In genomic region chr13:78608705-78609463, GRCh38 we compare ENCODE assay signal across 8 cellular contexts. TPM values are rescaled to one million over a fixed set of nuclear protein-coding genes. Genes with fewer than 3 reads are reported as not detected.
A peak's percentile ranks its signal among the peaks of the same experiment; 100 is the strongest.
DNase-seq lines count a peak whose midpoint lies in the region; ATAC-seq, FAIRE-seq and TF ChIP-seq lines count a peak whose summit lies in the region.

No MANE protein-coding gene starts in this region.

- peak overlapping the region; percentile 81 to 92 for H3K4me2 ChIP-seq in H1 (ENCODE audit: insufficient read depth in 1 of 2, low read depth in 2 of 2, low read length in 2 of 2)

- DNase-seq in AG08396 (ENCODE audit: low spot score) (peak; percentile 50), H1 (ENCODE audit: low read depth in 1 of 2, low spot score in 2 of 2) (no peak), midbrain (lab: John Stamatoyannopoulos, UW) (no peak), D721Med (ENCODE audit: insufficient read length, low spot score) (no peak), HCEC 1CT (no peak)

- CTCF ChIA-PET in H1 (lab: Charles Lee; ENCODE audit: partially characterized antibody): interaction anchor here (1.0 to 4.4 kb wide), 3 partner anchors 9 to 81 kb away, joined by 4 to 12 read pairs (median 5); no protein-coding TSS in a partner anchor

- no peak for TF ChIP-seq RAD21 in H1 (IDR thresholded peaks at IDR 0.05 in 1 of 2, conservative IDR thresholded peaks at IDR 0.05 in 1 of 2; ENCODE audit: low read depth in 2 of 2, low read length in 2 of 2)

- no peak overlapping the region for H2AK5ac ChIP-seq in H1 (ENCODE audit: low read depth, low read length)

- no peak overlapping the region for H2BK15ac ChIP-seq in H1 (ENCODE audit: low read length)

- peaks cover 14% of the 10 kb centered on the region; the same call in 1 of the 2 replicates for H3K23me2 ChIP-seq in H1 (ENCODE audit: low read depth, low read length)

- H3K79me1 ChIP-seq in H1 (ENCODE audit: low read depth, low read length): no peaks in the 10 kb centered on the region

- FAIRE-seq in H1 (lab: Jason Lieb, UNC) (no peak), D721Med (lab: Jason Lieb, UNC) (no peak)

- H3K9me3 ChIP-seq in HUES64 (ENCODE audit: insufficient read depth, low read depth, low read length) (no peaks in the 10 kb centered on the region), H1 (ENCODE audit: insufficient read depth in 2 of 2, low read depth in 1 of 2, low read length in 1 of 2) (no peaks in the 10 kb centered on the region), muscle layer of duodenum (ENCODE audit: control insufficient read depth in 1 of 2, low read length in 2 of 2) (no peaks in the 10 kb centered on the region)

- ATAC-seq in HG03045 (IDR thresholded peaks at IDR 0.05; ENCODE audit: unreplicated experiment): no peak

- H2BK12ac ChIP-seq in H1 (ENCODE audit: low read depth, low read length): peak overlapping the region; percentile 17; the same call in 1 of the 2 replicates

- no peak overlapping the region for H2BK20ac ChIP-seq in H1 (ENCODE audit: low read length)

- H4K20me1 ChIP-seq in H1 (replicated peaks in 1 of 2; ENCODE audit: control insufficient read depth in 1 of 2, insufficient read depth in 2 of 2, low read length in 2 of 2): peaks cover 13 to 25% of the 10 kb centered on the region in 2 experiments

- no peak for TF ChIP-seq EP300 in H1 (IDR thresholded peaks at IDR 0.05; ENCODE audit: borderline replicate concordance in 1 of 2, low read depth in 2 of 2, low read length in 2 of 2)

- peak overlapping the region; percentile 55; the same call in 1 of the 2 replicates for H3K18ac ChIP-seq in H1 (ENCODE audit: extremely low read depth, low read length)

- POLR2A ChIA-PET in H1 (lab: Charles Lee; ENCODE audit: partially characterized antibody): interaction anchor here (0.5 to 5.0 kb wide), 4 partner anchors 11 to 36 kb away, joined by 3 to 32 read pairs (median 3); no protein-coding TSS in a partner anchor

- H3K27me3 ChIP-seq in HUES64 (ENCODE audit: insufficient read depth, low read length): peaks cover 91% of the 10 kb centered on the region
- H3K27me3 ChIP-seq in H1 (replicated peaks in 1 of 4; ENCODE audit: control insufficient read depth in 3 of 4, extremely low read depth in 1 of 4, insufficient read depth in 3 of 4, low read length in 3 of 4): peaks cover 62 to 76% (median 74%) of the 10 kb centered on the region in 4 experiments
- peaks cover 65% of the 10 kb centered on the region for H3K27me3 ChIP-seq in muscle layer of duodenum (ENCODE audit: low read depth, low read length)

- H3K4me1 ChIP-seq in HUES64 (ENCODE audit: insufficient read depth, low read length): peaks cover 36% of the 10 kb centered on the region
- peaks cover 7 to 34% (median 14%) of the 10 kb centered on the region in 4 experiments for H3K4me1 ChIP-seq in H1 (replicated peaks in 1 of 4; ENCODE audit: control insufficient read depth in 3 of 4, insufficient read depth in 4 of 4, low read length in 3 of 4)
- peaks cover 0 to 37% of the 10 kb centered on the region in 2 donors for H3K4me1 ChIP-seq in muscle layer of duodenum (ENCODE audit: control insufficient read depth in 1 of 2, insufficient read depth in 2 of 2, low read length in 2 of 2)

- H3K79me2 ChIP-seq in H1 (ENCODE audit: control insufficient read depth in 1 of 2, insufficient read depth in 2 of 2, low read length in 2 of 2): no peaks in the 10 kb centered on the region

- peak overlapping the region; percentile 56 for H3K4me3 ChIP-seq in HUES64 (ENCODE audit: low read length)
- peak overlapping the region; percentile 35 to 63 (median 42) for H3K4me3 ChIP-seq in H1 (ENCODE audit: extremely low read depth in 1 of 4, insufficient read depth in 2 of 4, low read depth in 3 of 4, low read length in 4 of 4)
- peak overlapping the region; percentile 57 to 73 for H3K4me3 ChIP-seq in muscle layer of duodenum (ENCODE audit: low read depth in 1 of 2, low read length in 2 of 2)

- no peak overlapping the region for H4K5ac ChIP-seq in H1 (ENCODE audit: insufficient read length, low read depth, low read length)

- H3K56ac ChIP-seq in H1 (replicated peaks; ENCODE audit: insufficient read length, low read depth, low read length): no peak overlapping the region

- no peak overlapping the region for H2BK120ac ChIP-seq in H1 (replicated peaks; ENCODE audit: low read depth, low read length)

- H3K9ac ChIP-seq in HUES64 (ENCODE audit: low read depth, low read length) (no peak overlapping the region), H1 (replicated peaks in 1 of 4; ENCODE audit: extremely low read depth in 1 of 4, low read depth in 3 of 4, low read length in 3 of 4) (no peak overlapping the region)

- H3K14ac ChIP-seq in H1 (ENCODE audit: insufficient read length): no peak overlapping the region

- TF ChIP-seq CTCF in H1 (IDR thresholded peaks at IDR 0.05; ENCODE audit: control extremely low read depth in 1 of 3, insufficient read depth in 1 of 3, low read depth in 1 of 3, low read length in 3 of 3) (no peak), D721Med (IDR thresholded peaks at IDR 0.05; ENCODE audit: insufficient read depth, missing control alignments) (no peak)

- no peak overlapping the region for H4K91ac ChIP-seq in H1 (replicated peaks; ENCODE audit: insufficient read length, low read length)

- no peak overlapping the region for H4K8ac ChIP-seq in H1 (ENCODE audit: extremely low read depth, insufficient read depth, low read length)

- H3K4ac ChIP-seq in H1 (replicated peaks; ENCODE audit: insufficient read length, low read depth, low read length): no peak overlapping the region

- H3K27ac ChIP-seq in HUES64 (ENCODE audit: low read depth, low read length) (no peak overlapping the region), H1 (ENCODE audit: low read depth, low read length) (no peak overlapping the region), muscle layer of duodenum (ENCODE audit: low read length) (no peak overlapping the region)

- H3K36me3 ChIP-seq in HUES64 (ENCODE audit: insufficient read depth, low read length) (no peaks in the 10 kb centered on the region), H1 (ENCODE audit: control insufficient read depth in 2 of 4, insufficient read depth in 4 of 4, low read length in 3 of 4) (0 out of 8 replicates have a peak, but pooled peaks cover 0 to 3% (median 0%) of the 10 kb centered on the region in 4 experiments), muscle layer of duodenum (ENCODE audit: control insufficient read depth in 1 of 2, insufficient read depth in 2 of 2, low read length in 2 of 2) (no peaks in the 10 kb centered on the region)

- no peak overlapping the region for H2AFZ ChIP-seq in H1 (ENCODE audit: low read length)

- no peak overlapping the region for H2BK5ac ChIP-seq in H1 (ENCODE audit: low read depth, low read length)

- H3K23ac ChIP-seq in H1 (ENCODE audit: insufficient read length): no peak overlapping the region

- TF ChIP-seq POLR2A in H1 (IDR thresholded peaks at IDR 0.05; ENCODE audit: control extremely low read depth in 1 of 2, low read depth in 2 of 2, low read length in 2 of 2): no peak

- under 1% methylated on average over 53 of the region's 53 CpGs for WGBS in HUES64
- WGBS in H1 (ENCODE audit: extremely low coverage in 1 of 2, insufficient coverage in 1 of 2, insufficient read length in 1 of 2, insufficient replicate concordance in 2 of 2, low coverage in 1 of 2, low lambda C conversion rate in 2 of 2, missing lambda C conversion rate in 1 of 2), 2 experiments: 2% methylated on average over 47 of the region's 53 CpGs; no CpG with 5 or more reads in 1 of the 2 experiments

TF ChIP-seq in H1, 55 proteins besides CTCF, POLR2A, EP300 and RAD21 (continues in another document):
- TF ChIP-seq TEAD4 (IDR thresholded peaks at IDR 0.05; ENCODE audit: low read depth, low read length): no peak

RNA-seq across cellular contexts. Expression of gene POU4F1, which starts 5.5 kb away (rescaled TPM):
- polyA plus RNA-seq in HUES64 (2013, experiment 1 of 2): 0.30 TPM
- polyA plus RNA-seq in HUES64 (2013, experiment 2 of 2): 0.57 TPM
- total RNA-seq in H1 (2021; fragmentation: NEBNext Ultra II Directional; extraction: Animal tissue kit (Norgen Biotek cat#: 25700)): 0.27 and 0.32 TPM in 2 replicates
- 0.08 and 0.09 TPM in 2 replicates for polyA plus RNA-seq in H1 (2011; rRNA removed)
- 0.16 TPM for polyA plus RNA-seq in H1 (2011; cell fraction: cytosol; rRNA removed)
- polyA plus RNA-seq in H1 (2011; cell fraction: nucleus; rRNA removed): 0.64 TPM
- polyA plus RNA-seq in H1 (2012, experiment 1 of 2): 0.11 to 0.28 TPM (median 0.18 TPM) in 4 replicates
- polyA plus RNA-seq in H1 (2012, experiment 2 of 2): 0.05 TPM
- polyA plus RNA-seq in H1 (2013, experiment 1 of 2): 0.26 TPM
- 0.22 TPM for polyA plus RNA-seq in H1 (2013, experiment 2 of 2)
- polyA minus RNA-seq in H1 (2011; rRNA and poly(A)+ RNA removed): 0.02 and 0.06 TPM in 2 replicates
- polyA minus RNA-seq in H1 (2011; cell fraction: cytosol; rRNA and poly(A)+ RNA removed): not detected
- polyA minus RNA-seq in H1 (2011; cell fraction: nucleus; rRNA and poly(A)+ RNA removed): 0.50 TPM

RNA-seq across cellular contexts. Expression of gene OBI1, which starts 50.1 kb away (rescaled TPM):
- 15.0 TPM for polyA plus RNA-seq in HUES64 (2013, experiment 1 of 2)
- polyA plus RNA-seq in HUES64 (2013, experiment 2 of 2): 17.9 TPM
- total RNA-seq in H1 (2021; fragmentation: NEBNext Ultra II Directional; extraction: Animal tissue kit (Norgen Biotek cat#: 25700)): 13.5 and 14.3 TPM in 2 replicates
- 3.3 and 7.1 TPM in 2 replicates for polyA plus RNA-seq in H1 (2011; rRNA removed)
- 10.2 TPM for polyA plus RNA-seq in H1 (2011; cell fraction: cytosol; rRNA removed)
- polyA plus RNA-seq in H1 (2011; cell fraction: nucleus; rRNA removed): 2.7 TPM
- 10.6 to 16.5 TPM (median 10.9 TPM) in 4 replicates for polyA plus RNA-seq in H1 (2012, experiment 1 of 2)
- polyA plus RNA-seq in H1 (2012, experiment 2 of 2): 1.1 TPM
- polyA plus RNA-seq in H1 (2013, experiment 1 of 2): 7.7 TPM
- polyA plus RNA-seq in H1 (2013, experiment 2 of 2): 7.9 TPM
- 16.1 and 18.3 TPM in 2 replicates for polyA minus RNA-seq in H1 (2011; rRNA and poly(A)+ RNA removed)
- polyA minus RNA-seq in H1 (2011; cell fraction: cytosol; rRNA and poly(A)+ RNA removed): 9.2 TPM
- 22.0 TPM for polyA minus RNA-seq in H1 (2011; cell fraction: nucleus; rRNA and poly(A)+ RNA removed)
